In genomic region chr12:52185400-52185967, GRCh38 we compare ENCODE assay signal across 2 cellular contexts.
TF ChIP-seq lines count a peak whose summit lies in the region.

No MANE protein-coding gene starts in this region.

TF ChIP-seq in A549, 52 proteins besides CTCF, POLR2A, EP300 and RAD21:
- TF ChIP-seq ATOH8 (CRISPR knock-in tag; IDR thresholded peaks at IDR 0.05; ENCODE audit: low read depth) (no peak), RARB (CRISPR knock-in tag; IDR thresholded peaks at IDR 0.05) (no peak), CBX8 (IDR thresholded peaks at IDR 0.05) (no peak), PBX3 (IDR thresholded peaks at IDR 0.05) (no peak), FOSL2 (IDR thresholded peaks at IDR 0.05) (no peak), FOSL2 (CRISPR knock-in tag; IDR thresholded peaks at IDR 0.05) (no peak), ZSCAN20 (CRISPR knock-in tag; IDR thresholded peaks at IDR 0.05) (no peak), HOXB13 (CRISPR knock-in tag; IDR thresholded peaks at IDR 0.05; ENCODE audit: low read depth) (no peak), MAFK (IDR thresholded peaks at IDR 0.05; ENCODE audit: partially characterized antibody) (peak; percentile 75), FOSB (CRISPR knock-in tag; IDR thresholded peaks at IDR 0.05) (no peak)

TF ChIP-seq in IMR-90, 13 proteins besides CTCF, POLR2A, EP300 and RAD21:
- TF ChIP-seq NFE2L2 (IDR thresholded peaks at IDR 0.05; ENCODE audit: low read depth, low read length) (no peak), MAFK (IDR thresholded peaks at IDR 0.05; ENCODE audit: low read depth, low read length) (0 out of 2 replicates have a peak, but pooled peaks have one; percentile 5)
